16 cellular contexts compared by ENCODE assay signal in genomic region chr9:112341741-112342140, GRCh38. TPM values are rescaled to one million over a fixed set of nuclear protein-coding genes. Genes with fewer than 3 reads are reported as not detected.
DNase-seq lines count a peak whose midpoint lies in the region; ATAC-seq and TF ChIP-seq lines count a peak whose summit lies in the region.
"Had no signal": no experiment of that assay in that cellular context is flagged by ENCODE, and none has a peak within 500 bp of the region (broad histone marks: within the 10 kb centered on the region; RNA-seq: fewer than 3 reads in every experiment).

No MANE protein-coding gene starts in this region.

- H3K4me1 Mint-ChIP-seq in Caco-2 (ENCODE audit: low read depth, unreplicated experiment): peaks cover 32% of the 10 kb centered on the region
- no peaks in the 10 kb centered on the region for H3K4me1 Mint-ChIP-seq in activated T-cell treated with anti-CD3 and anti-CD28 coated beads, Interleukin-2, amount 50 U/mL, for 72 hours (ENCODE audit: low read depth)

- H3K27me3 ChIP-seq in Caco-2 (replicated peaks; ENCODE audit: control insufficient read depth, insufficient read depth, low read length) (no peaks in the 10 kb centered on the region), HUES64 (ENCODE audit: insufficient read depth, low read length) (no peaks in the 10 kb centered on the region), mammary epithelial cell (ENCODE audit: insufficient read depth, low read length) (no peaks in the 10 kb centered on the region), mesendoderm (ENCODE audit: insufficient read depth, low read length, poor library complexity) (no peaks in the 10 kb centered on the region), dorsolateral prefrontal cortex (no peaks in the 10 kb centered on the region)
- H3K27me3 ChIP-seq: esophagus squamous epithelium, right atrium auricular region had no signal

- no peak for TF ChIP-seq CTCF in Caco-2 (IDR thresholded peaks at IDR 0.05; ENCODE audit: insufficient read depth in 1 of 2, low read depth in 1 of 2, low read length in 1 of 2, severe bottlenecking in 1 of 2, unreplicated experiment in 1 of 2)
- TF ChIP-seq CTCF in mammary epithelial cell (conservative IDR thresholded peaks at IDR 0.05 in 1 of 2, IDR thresholded peaks at IDR 0.05 in 1 of 2; ENCODE audit: extremely low read depth in 1 of 2, insufficient read depth in 1 of 2, low read depth in 1 of 2, low read length in 2 of 2): no peak
- TF ChIP-seq CTCF in omental fat pad (IDR thresholded peaks at IDR 0.05): no peak
- no peak for TF ChIP-seq CTCF in dorsolateral prefrontal cortex (IDR thresholded peaks at IDR 0.05 in 54 of 56, conservative IDR thresholded peaks at IDR 0.05 in 2 of 56; ENCODE audit: low read depth in 1 of 56, partially characterized antibody in 56 of 56)

- H3K79me1 ChIP-seq in mesendoderm (ENCODE audit: low read length): no peaks in the 10 kb centered on the region

- H2BK5ac ChIP-seq in mesendoderm (ENCODE audit: low read length): no peak overlapping the region

- in situ Hi-C loops in mammary epithelial cell (cut with MboI; ENCODE audit: low sequenced_read_pairs in 2 of 2): no loop called here

- peak overlapping the region; percentile 67 for H2BK120ac ChIP-seq in mesendoderm (ENCODE audit: low read depth, low read length)

- no peak overlapping the region for H3K56ac ChIP-seq in mesendoderm (ENCODE audit: low read length)

- no peak overlapping the region for H4K5ac ChIP-seq in mesendoderm (ENCODE audit: low read length)

- peaks cover 8% of the 10 kb centered on the region for H3K9me3 Mint-ChIP-seq in Caco-2 (ENCODE audit: unreplicated experiment)
- H3K9me3 Mint-ChIP-seq in activated T-cell treated with anti-CD3 and anti-CD28 coated beads, Interleukin-2, amount 50 U/mL, for 72 hours: no peaks in the 10 kb centered on the region

- peak; percentile 45 to 48 for DNase-seq in Caco-2
- peak; percentile 31 for DNase-seq in mammary epithelial cell
- DNase-seq in mesendoderm: peak; percentile 97
- no peak for DNase-seq in omental fat pad (ENCODE audit: low spot score)
- DNase-seq in NCI-H446 (lab: John Stamatoyannopoulos, UW): no peak
- DNase-seq in activated T-cell treated with anti-CD3 and anti-CD28 coated beads, Interleukin-2, amount 50 U/mL, for 72 hours: no peak
- DNase-seq in dorsolateral prefrontal cortex: no peak
- DNase-seq: C1 segment of cervical spinal cord; esophagus squamous epithelium; GF-D8; NCI-H146; stimulated activated naive CD8-positive, alpha-beta T cell treated with anti-CD3 and anti-CD28 coated beads, Interleukin-15, Interleukin-2, amounts not matched to agents 100 U/mL and 50 U/mL, for 24 hours had no signal

- H3K4me2 ChIP-seq in mammary epithelial cell (ENCODE audit: insufficient read depth, low read depth, low read length) (no peak overlapping the region), mesendoderm (ENCODE audit: low read length) (no peak overlapping the region)

- H3K4ac ChIP-seq in mesendoderm (ENCODE audit: low read depth, low read length): peak overlapping the region; percentile 27

- POLR2A ChIA-PET in Caco-2 (lab: Charles Lee): interaction anchor here (0.6 kb wide), 1 partner anchor 38 kb away, joined by 5 read pairs; the partner anchor contains the start of gene HSDL2

- H3K9ac ChIP-seq in HUES64 (ENCODE audit: low read depth, low read length) (no peak overlapping the region), mammary epithelial cell (ENCODE audit: insufficient read depth, low read length) (no peak overlapping the region), mesendoderm (ENCODE audit: low read length) (no peak overlapping the region)

- H2BK15ac ChIP-seq in mesendoderm (replicated peaks; ENCODE audit: low read depth): no peak overlapping the region

- H3K4me3 ChIP-seq in Caco-2 (ENCODE audit: low read depth, low read length): no peak overlapping the region
- H3K4me3 ChIP-seq in HUES64 (ENCODE audit: low read length): no peak overlapping the region
- H3K4me3 ChIP-seq in mammary epithelial cell (replicated peaks in 1 of 3; ENCODE audit: insufficient read depth in 1 of 3, low read depth in 2 of 3, low read length in 3 of 3): no peak overlapping the region
- H3K4me3 ChIP-seq in mesendoderm (ENCODE audit: low read length): no peak overlapping the region
- H3K4me3 ChIP-seq in dorsolateral prefrontal cortex: no peak overlapping the region
- H3K4me3 ChIP-seq: esophagus squamous epithelium, right atrium auricular region had no signal

- no peaks in the 10 kb centered on the region for H3K79me2 ChIP-seq in mammary epithelial cell (ENCODE audit: insufficient read depth, low read length)
- H3K79me2 ChIP-seq in mesendoderm (ENCODE audit: control insufficient read depth, insufficient read depth, low read length): no peaks in the 10 kb centered on the region

- ATAC-seq in omental fat pad (ENCODE audit: low FRiP score): no peak
- ATAC-seq in activated T-cell treated with anti-CD3 and anti-CD28 coated beads, Interleukin-2, amount 50 U/mL, for 72 hours (replicated peaks in 1 of 2): no peak
- ATAC-seq: stimulated activated naive CD8-positive, alpha-beta T cell treated with anti-CD3 and anti-CD28 coated beads, Interleukin-15, Interleukin-2, amounts not matched to agents 100 U/mL and 50 U/mL, for 24 hours had no signal

- H3K4me1 ChIP-seq in Caco-2: peaks cover 52% of the 10 kb centered on the region
- H3K4me1 ChIP-seq in HUES64 (ENCODE audit: insufficient read depth, low read length): peaks cover 4% of the 10 kb centered on the region; the same call in 1 of the 2 replicates
- peaks cover 14% of the 10 kb centered on the region for H3K4me1 ChIP-seq in mammary epithelial cell (ENCODE audit: insufficient read depth, low read length)
- H3K4me1 ChIP-seq in mesendoderm (ENCODE audit: control insufficient read depth, low read depth, low read length): no peaks in the 10 kb centered on the region
- H3K4me1 ChIP-seq: esophagus squamous epithelium, right atrium auricular region had no signal

- H4K20me1 ChIP-seq in mammary epithelial cell (ENCODE audit: insufficient read depth, low read length): no peaks in the 10 kb centered on the region

- H3K27ac ChIP-seq in HUES64 (ENCODE audit: low read depth, low read length) (peak overlapping the region; percentile 48; the same call in 1 of the 2 replicates), mammary epithelial cell (ENCODE audit: insufficient read depth, low read depth, low read length) (no peak overlapping the region), mesendoderm (ENCODE audit: low read depth, low read length) (peak overlapping the region; percentile 60), dorsolateral prefrontal cortex (no peak overlapping the region)
- H3K27ac ChIP-seq: esophagus squamous epithelium, right atrium auricular region, VCaP had no signal

- no TSS peak for BruUV-seq in Caco-2 (replicated peaks; lab: Mats Ljungman, UMichigan)
- BruUV-seq in mammary epithelial cell (replicated peaks; lab: Mats Ljungman, UMichigan): no TSS peak

- peak overlapping the region; percentile 4 for H3K4me3 Mint-ChIP-seq in Caco-2 (ENCODE audit: unreplicated experiment)
- H3K4me3 Mint-ChIP-seq in activated T-cell treated with anti-CD3 and anti-CD28 coated beads, Interleukin-2, amount 50 U/mL, for 72 hours: no peak overlapping the region
- H3K4me3 Mint-ChIP-seq: activated naive CD8-positive, alpha-beta T cell had no signal

- H2AK5ac ChIP-seq in mesendoderm (ENCODE audit: low read length): no peak overlapping the region

- CTCF ChIA-PET in Caco-2 (lab: Charles Lee): no interaction called here
- CTCF ChIA-PET in mammary epithelial cell (lab: Charles Lee; ENCODE audit: low non-redundant PET): no interaction called here

- no peak overlapping the region for H4K8ac ChIP-seq in mesendoderm (ENCODE audit: low read depth, low read length)

- peaks cover 22% of the 10 kb centered on the region for H3K36me3 Mint-ChIP-seq in Caco-2 (ENCODE audit: insufficient read depth, unreplicated experiment)
- H3K36me3 Mint-ChIP-seq in activated T-cell treated with anti-CD3 and anti-CD28 coated beads, Interleukin-2, amount 50 U/mL, for 72 hours (ENCODE audit: insufficient read depth in 2 of 2): no peaks in the 10 kb centered on the region
- H3K36me3 Mint-ChIP-seq: activated naive CD8-positive, alpha-beta T cell had no signal

- H3K27me3 Mint-ChIP-seq in Caco-2 (ENCODE audit: insufficient read depth, unreplicated experiment): no peaks in the 10 kb centered on the region
- no peaks in the 10 kb centered on the region for H3K27me3 Mint-ChIP-seq in activated T-cell treated with anti-CD3 and anti-CD28 coated beads, Interleukin-2, amount 50 U/mL, for 72 hours (ENCODE audit: low read depth)
- H3K27me3 Mint-ChIP-seq: activated naive CD8-positive, alpha-beta T cell had no signal

- H3K18ac ChIP-seq in mesendoderm (ENCODE audit: low read length): peak overlapping the region; percentile 41

- peak overlapping the region; percentile 42 for H2AFZ ChIP-seq in mammary epithelial cell (ENCODE audit: low read depth, low read length)

- no peaks in the 10 kb centered on the region for H3K36me3 ChIP-seq in Caco-2 (ENCODE audit: control insufficient read depth, insufficient read depth, low read length)
- H3K36me3 ChIP-seq in HUES64 (ENCODE audit: insufficient read depth, low read length): no peaks in the 10 kb centered on the region
- H3K36me3 ChIP-seq in mammary epithelial cell (ENCODE audit: insufficient read depth, low read length): no peaks in the 10 kb centered on the region
- H3K36me3 ChIP-seq in mesendoderm (ENCODE audit: control insufficient read depth, insufficient read depth, low read length): no peaks in the 10 kb centered on the region
- H3K36me3 ChIP-seq: esophagus squamous epithelium, right atrium auricular region had no signal

- H3K27ac Mint-ChIP-seq in Caco-2 (ENCODE audit: unreplicated experiment): peak overlapping the region; percentile 91
- no peak overlapping the region for H3K27ac Mint-ChIP-seq in activated T-cell treated with anti-CD3 and anti-CD28 coated beads, Interleukin-2, amount 50 U/mL, for 72 hours
- H3K27ac Mint-ChIP-seq: activated naive CD8-positive, alpha-beta T cell had no signal

- H3K9me3 ChIP-seq in Caco-2 (no peaks in the 10 kb centered on the region), HUES64 (ENCODE audit: insufficient read depth, low read depth, low read length) (no peaks in the 10 kb centered on the region), mammary epithelial cell (replicated peaks; ENCODE audit: insufficient read depth, low read length) (no peaks in the 10 kb centered on the region)
- H3K9me3 ChIP-seq: esophagus squamous epithelium, right atrium auricular region had no signal

- intact Hi-C loops in Caco-2 (cut with micrococcal nuclease; ENCODE audit: unreplicated experiment): no loop called here
- intact Hi-C loops in mammary epithelial cell (cut with micrococcal nuclease): no loop called here
- intact Hi-C loops in dorsolateral prefrontal cortex (cut with DNase I): no loop called here

- dilution Hi-C loops in mammary epithelial cell (cut with HindIII; ENCODE audit: low sequenced_read_pairs): no loop called here

- H3K23ac ChIP-seq in mesendoderm (ENCODE audit: low read length): no peak overlapping the region

RNA-seq across cellular contexts. Expression of gene PTBP3, which starts 8.3 kb away (rescaled TPM):
- total RNA-seq in Caco-2 (2022): 172 and 190 TPM in 2 replicates
- 42.0 TPM for polyA plus RNA-seq in HUES64 (2013, experiment 1 of 2)
- polyA plus RNA-seq in HUES64 (2013, experiment 2 of 2): 40.4 TPM
- 10 to 100 TPM; 73.2 to 95.9 TPM for total RNA-seq in mammary epithelial cell
- polyA plus RNA-seq in mammary epithelial cell: 71.9 TPM
- 142 TPM for polyA minus RNA-seq in mammary epithelial cell
- 73.2 TPM for polyA plus RNA-seq in mesendoderm (2013, experiment 1 of 2)
- 73.4 TPM for polyA plus RNA-seq in mesendoderm (2013, experiment 2 of 2)
- total RNA-seq in omental fat pad: 10 to 100 TPM; 24.5 to 50.3 (median 39.7) TPM
- 100 to 1,000 TPM; 125 to 138 TPM for total RNA-seq in activated T-cell treated with anti-CD3 and anti-CD28 coated beads, Interleukin-2, amount 50 U/mL, for 72 hours
- total RNA-seq in dorsolateral prefrontal cortex: 10 to 100 TPM; 17.5 to 75.7 (median 38.8) TPM

RNA-seq across cellular contexts. Expression of gene HSDL2, which starts 38.2 kb away (rescaled TPM):
- total RNA-seq in Caco-2 (2022): 122 and 134 TPM in 2 replicates
- polyA plus RNA-seq in HUES64 (2013, experiment 1 of 2): 15.0 TPM
- 19.0 TPM for polyA plus RNA-seq in HUES64 (2013, experiment 2 of 2)
- total RNA-seq in mammary epithelial cell: 10 to 100 TPM; 33.5 to 34.2 TPM
- 28.2 TPM for polyA plus RNA-seq in mammary epithelial cell
- polyA minus RNA-seq in mammary epithelial cell: 20.9 TPM
- polyA plus RNA-seq in mesendoderm (2013, experiment 1 of 2): 11.8 TPM
- 12.6 TPM for polyA plus RNA-seq in mesendoderm (2013, experiment 2 of 2)
- total RNA-seq in omental fat pad: 100 to 1,000 TPM in 1 of 4 donors, 10 to 100 TPM in 3; 54.0 to 106 (median 59.9) TPM
- total RNA-seq in activated T-cell treated with anti-CD3 and anti-CD28 coated beads, Interleukin-2, amount 50 U/mL, for 72 hours: 10 to 100 TPM; 27.3 to 33.1 TPM
- 10 to 100 TPM; 20.7 to 71.5 (median 37.1) TPM for total RNA-seq in dorsolateral prefrontal cortex

Comparison
In these comparisons a context has a peak if more than half of its experiments do, and no peak if none do; other contexts are left out.
1. DNase-seq: peak in Caco-2 (2 of 2), mammary epithelial cell (single experiment) and mesendoderm (single experiment); none in omental fat pad (single experiment), NCI-H446 (0 of 2), activated T-cell treated with anti-CD3 and anti-CD28 coated beads, Interleukin-2, amount 50 U/mL, for 72 hours (0 of 2) and dorsolateral prefrontal cortex (0 of 10).
2. H3K27ac ChIP-seq: peak in HUES64 (single experiment) and mesendoderm (single experiment); none in mammary epithelial cell (single experiment) and dorsolateral prefrontal cortex (0 of 59).